Comparison of ENCODE assay signal across 18 cellular contexts in the genomic region with DNA sequence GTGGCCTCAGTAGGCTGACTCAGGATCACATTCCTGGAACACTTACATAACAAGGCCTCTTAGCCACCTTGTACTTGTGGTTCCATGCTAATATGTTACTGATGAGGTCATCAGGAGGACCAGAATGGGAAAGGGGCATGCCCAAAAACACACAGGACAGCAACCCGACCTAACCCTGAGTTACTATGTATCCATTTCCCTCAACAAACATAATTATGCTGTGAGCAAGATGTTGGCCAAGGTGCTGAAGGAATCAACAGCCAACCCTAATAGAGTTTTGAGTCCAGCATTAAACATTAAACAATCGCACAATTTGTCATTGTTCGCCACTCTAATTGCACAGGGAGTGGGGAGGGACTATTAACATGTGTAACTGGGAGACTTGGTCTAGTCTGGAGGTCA.
DNase-seq lines count a peak whose midpoint lies in the region; TF ChIP-seq lines count a peak whose summit lies in the region.
"Had no signal": no experiment of that assay in that cellular context is flagged by ENCODE, and none has a peak within 500 bp of the region (broad histone marks: within the 10 kb centered on the region; RNA-seq: fewer than 3 reads in every experiment).

No MANE protein-coding gene starts in this region.

- H3K27me3 Mint-ChIP-seq in T-helper 2 cell treated with Interferon-gamma antibody and Interleukin-4, amounts not matched to agents 5 μg/mL and 100 μg/mL, for 36 hours (ENCODE audit: low read depth), result no peaks in the 10 kb centered on the region

- TF ChIP-seq EP300 in suprapubic skin (IDR thresholded peaks at IDR 0.05), result no peak

- TF ChIP-seq POLR2A in suprapubic skin (IDR thresholded peaks at IDR 0.05), result no peak

- POLR2A ChIA-PET in BJ (lab: Charles Lee), result no interaction called here

- H3K27ac ChIP-seq in suprapubic skin, result no peak overlapping the region
- H3K27ac ChIP-seq: adrenal gland, stomach, uterus had no signal

- CTCF ChIA-PET in BJ (lab: Yijun Ruan, JAX), result no interaction called here

- H3K4me1 Mint-ChIP-seq in T-helper 2 cell treated with Interferon-gamma antibody and Interleukin-4, amounts not matched to agents 5 μg/mL and 100 μg/mL, for 36 hours (ENCODE audit: low read depth), result no peaks in the 10 kb centered on the region
- H3K4me1 Mint-ChIP-seq: activated T-helper 17 cell treated with anti-CD3 and anti-CD28 coated beads, Interleukin-2, amount 50 U/mL, for 72 hours; memory B cell had no signal

- no peak overlapping the region for H3K4me3 ChIP-seq in BJ (ENCODE audit: low read depth, low read length)
- H3K4me3 ChIP-seq in choroid plexus epithelial cell (ENCODE audit: low read depth, low read length), result no peak overlapping the region
- no peak overlapping the region for H3K4me3 ChIP-seq in suprapubic skin
- H3K4me3 ChIP-seq: adrenal gland, stomach, uterus had no signal

- H3K9me3 ChIP-seq in suprapubic skin, result no peaks in the 10 kb centered on the region
- H3K9me3 ChIP-seq: adrenal gland, stomach, uterus had no signal

- H3K36me3 Mint-ChIP-seq in T-helper 2 cell treated with Interferon-gamma antibody and Interleukin-4, amounts not matched to agents 5 μg/mL and 100 μg/mL, for 36 hours (ENCODE audit: low read depth), result no peaks in the 10 kb centered on the region
- H3K36me3 Mint-ChIP-seq: memory B cell, T-cell had no signal

- DNase-seq in BJ (ENCODE audit: low read depth), result peak; percentile 12
- DNase-seq in M059J (ENCODE audit: low read depth), result peak; percentile 89
- DNase-seq in choroid plexus epithelial cell (ENCODE audit: low read depth), result peak; percentile 36
- DNase-seq in mucosa of gallbladder (ENCODE audit: low spot score), result peak; percentile 34
- no peak for DNase-seq in T-helper 2 cell treated with Interferon-gamma antibody and Interleukin-4, amounts not matched to agents 5 μg/mL and 100 μg/mL, for 36 hours (ENCODE audit: low spot score)
- DNase-seq in suprapubic skin (ENCODE audit: low spot score in 2 of 2), result no peak
- DNase-seq in NCI-H526 treated with DMSO at 0.1 percent for 48 hours (lab: John Stamatoyannopoulos, UW), result no peak
- no peak for DNase-seq in NCI-H2171 (lab: John Stamatoyannopoulos, UW)
- DNase-seq: adrenal gland, H9, NCI-H2029, NCI-H526, RPMI8226, stomach, T-cell, uterus had no signal

- no peak overlapping the region for H3K27ac Mint-ChIP-seq in T-helper 2 cell treated with Interferon-gamma antibody and Interleukin-4, amounts not matched to agents 5 μg/mL and 100 μg/mL, for 36 hours
- H3K27ac Mint-ChIP-seq: activated T-helper 17 cell treated with anti-CD3 and anti-CD28 coated beads, Interleukin-2, amount 50 U/mL, for 72 hours; H9; memory B cell; T-cell had no signal

- no peak for TF ChIP-seq CTCF in BJ (IDR thresholded peaks at IDR 0.05; ENCODE audit: insufficient read depth, low read depth, low read length)
- no peak for TF ChIP-seq CTCF in choroid plexus epithelial cell (conservative IDR thresholded peaks at IDR 0.05; ENCODE audit: low read depth, low read length)
- TF ChIP-seq CTCF in suprapubic skin (IDR thresholded peaks at IDR 0.05), result no peak

- H3K36me3 ChIP-seq in BJ (ENCODE audit: control insufficient read depth, insufficient read depth, low read length) (no peaks in the 10 kb centered on the region; the same call in 1 of the 2 replicates), suprapubic skin (no peaks in the 10 kb centered on the region)
- H3K36me3 ChIP-seq: adrenal gland, stomach, uterus had no signal

- H3K27me3 ChIP-seq in BJ (ENCODE audit: control insufficient read depth, insufficient read depth, low read length) (no peaks in the 10 kb centered on the region), suprapubic skin (no peaks in the 10 kb centered on the region)
- H3K27me3 ChIP-seq: adrenal gland, uterus had no signal

- H3K9me3 Mint-ChIP-seq in T-helper 2 cell treated with Interferon-gamma antibody and Interleukin-4, amounts not matched to agents 5 μg/mL and 100 μg/mL, for 36 hours, result no peaks in the 10 kb centered on the region
- H3K9me3 Mint-ChIP-seq: activated T-helper 17 cell treated with anti-CD3 and anti-CD28 coated beads, Interleukin-2, amount 50 U/mL, for 72 hours; H9; memory B cell had no signal

- H3K4me3 Mint-ChIP-seq in T-helper 2 cell treated with Interferon-gamma antibody and Interleukin-4, amounts not matched to agents 5 μg/mL and 100 μg/mL, for 36 hours, result no peak overlapping the region
- H3K4me3 Mint-ChIP-seq: activated T-helper 17 cell treated with anti-CD3 and anti-CD28 coated beads, Interleukin-2, amount 50 U/mL, for 72 hours; H9; memory B cell; T-cell had no signal

- 90% methylated on average over 3 of the region's 3 CpGs for WGBS in suprapubic skin

- no peaks in the 10 kb centered on the region for H3K4me1 ChIP-seq in suprapubic skin
- H3K4me1 ChIP-seq: adrenal gland, stomach, uterus had no signal

Comparison
In these comparisons a context has a peak if more than half of its experiments do, and no peak if none do; other contexts are left out.
1. DNase-seq: peak in BJ (single experiment), M059J (single experiment), choroid plexus epithelial cell (single experiment) and mucosa of gallbladder (single experiment); none in T-helper 2 cell treated with Interferon-gamma antibody and Interleukin-4, amounts not matched to agents 5 μg/mL and 100 μg/mL, for 36 hours (single experiment), suprapubic skin (0 of 2), NCI-H526 treated with DMSO at 0.1 percent for 48 hours (single experiment) and NCI-H2171 (single experiment).